ENCODE assay signal across 21 cellular contexts in the genomic region with DNA sequence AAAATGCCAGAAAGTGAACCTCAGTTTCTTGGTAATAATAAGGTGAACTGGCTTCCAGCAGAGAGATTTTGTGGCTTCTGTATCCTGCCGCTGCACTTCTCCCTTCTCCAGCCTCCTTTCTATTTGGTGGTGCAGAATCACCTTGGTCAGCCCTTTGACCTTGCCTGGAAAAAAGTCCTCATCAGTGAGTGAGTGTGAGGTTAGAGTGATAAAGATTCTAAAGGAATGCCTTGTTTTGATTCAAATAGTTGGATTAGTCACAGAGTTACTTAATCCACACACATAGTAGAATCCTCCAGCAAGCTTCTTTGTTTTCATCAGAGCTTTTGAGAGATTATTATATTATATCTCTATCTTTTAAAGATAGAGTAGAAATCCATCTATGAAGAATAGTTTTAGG.
DNase-seq lines count a peak whose midpoint lies in the region; ATAC-seq, FAIRE-seq and TF ChIP-seq lines count a peak whose summit lies in the region.
"Had no signal": no experiment of that assay in that cellular context is flagged by ENCODE, and none has a peak within 500 bp of the region (broad histone marks: within the 10 kb centered on the region; RNA-seq: fewer than 3 reads in every experiment).

No MANE protein-coding gene starts in this region.

- H3K27ac Mint-ChIP-seq in astrocyte (ENCODE audit: unreplicated experiment) (no peak overlapping the region), natural killer cell (no peak overlapping the region)
- H3K27ac Mint-ChIP-seq: activated naive CD8-positive, alpha-beta T cell; naive B cell had no signal

- ATAC-seq in HG02571 (IDR thresholded peaks at IDR 0.05; ENCODE audit: unreplicated experiment) (no peak), natural killer cell (no peak)

- H3K36me3 ChIP-seq in HAP-1 (replicated peaks) (no peaks in the 10 kb centered on the region), astrocyte (ENCODE audit: insufficient read depth, low read length) (no peaks in the 10 kb centered on the region), kidney epithelial cell (ENCODE audit: control insufficient read depth, insufficient read depth, low read length) (no peaks in the 10 kb centered on the region)
- H3K36me3 ChIP-seq: thyroid gland had no signal

- H3K27me3 Mint-ChIP-seq in astrocyte (ENCODE audit: low read depth, unreplicated experiment) (no peaks in the 10 kb centered on the region), natural killer cell (ENCODE audit: low read depth in 2 of 2) (peaks cover 6 to 7% of the 10 kb centered on the region in 2 donors)
- H3K27me3 Mint-ChIP-seq: naive B cell had no signal

- intact Hi-C loops in natural killer cell (cut with micrococcal nuclease) = no loop called here

- in situ Hi-C loops in HAP-1 (cut with MboI; ENCODE audit: low sequenced_read_pairs) = no loop called here

- no peaks in the 10 kb centered on the region for H4K20me1 ChIP-seq in astrocyte (ENCODE audit: insufficient read depth, low read length)

- CTCF ChIA-PET in AG04449 (lab: Yijun Ruan, JAX) = no interaction called here

- H3K36me3 Mint-ChIP-seq in astrocyte (ENCODE audit: low read depth, unreplicated experiment) = no peaks in the 10 kb centered on the region
- H3K36me3 Mint-ChIP-seq in natural killer cell = no peaks in the 10 kb centered on the region
- H3K36me3 Mint-ChIP-seq: activated naive CD8-positive, alpha-beta T cell; naive B cell had no signal

- DNase-seq in AG04449 (ENCODE audit: low read depth, low spot score) (peak; percentile 29), HAP-1 (ENCODE audit: low spot score in 2 of 2) (peak; percentile 14 to 27), astrocyte (ENCODE audit: low read depth) (peak; percentile 88), kidney epithelial cell (ENCODE audit: low read depth) (peak; percentile 21), T1000 (lab: John Stamatoyannopoulos, UW) (no peak), natural killer cell (no peak), cortex of kidney (lab: John Stamatoyannopoulos, UW) (no peak)
- DNase-seq: ACHN; activated CD4-positive, alpha-beta T cell treated with anti-CD3 and anti-CD28 coated beads, Interleukin-2, amount 50 U/mL, for 1 hour; activated T-cell treated with anti-CD3 and anti-CD28 coated beads, Interleukin-2, amount 50 U/mL, for 1 hour; erythroblast; left ventricle myocardium superior; naive B cell; NCI-H1092; stimulated activated CD8-positive, alpha-beta memory T cell treated with anti-CD3 and anti-CD28 coated beads, Interleukin-4, amount 100 ng/mL, for 48 hours; thyroid gland had no signal

- H3K9ac ChIP-seq in astrocyte (ENCODE audit: low read length) = no peak overlapping the region

- H3K79me2 ChIP-seq in astrocyte (ENCODE audit: insufficient read depth, low read length) = no peaks in the 10 kb centered on the region

- H3K4me3 ChIP-seq in AG04449 (ENCODE audit: low read depth, low read length) (no peak overlapping the region), HAP-1 (no peak overlapping the region), astrocyte (ENCODE audit: insufficient read depth, low read depth, low read length) (no peak overlapping the region), kidney epithelial cell (ENCODE audit: low read depth, low read length) (no peak overlapping the region)
- H3K4me3 ChIP-seq: SK-N-MC, thyroid gland had no signal

- H3K9me3 Mint-ChIP-seq in astrocyte (ENCODE audit: unreplicated experiment) = no peaks in the 10 kb centered on the region
- H3K9me3 Mint-ChIP-seq in natural killer cell = no peaks in the 10 kb centered on the region

- no peaks in the 10 kb centered on the region for H3K27me3 ChIP-seq in HAP-1 (ENCODE audit: low read depth)
- no peaks in the 10 kb centered on the region for H3K27me3 ChIP-seq in astrocyte (ENCODE audit: insufficient read depth, low read length)
- no peaks in the 10 kb centered on the region for H3K27me3 ChIP-seq in kidney epithelial cell (ENCODE audit: control insufficient read depth, insufficient read depth, low read length)
- H3K27me3 ChIP-seq: thyroid gland had no signal

- H3K9me3 ChIP-seq in HAP-1 = no peaks in the 10 kb centered on the region
- H3K9me3 ChIP-seq in astrocyte (ENCODE audit: insufficient read depth, low read depth, low read length) = no peaks in the 10 kb centered on the region
- H3K9me3 ChIP-seq: thyroid gland had no signal

- TF ChIP-seq CTCF in AG04449 (IDR thresholded peaks at IDR 0.05; ENCODE audit: insufficient read depth, low read length, missing control alignments) (no peak), astrocyte (IDR thresholded peaks at IDR 0.05; ENCODE audit: insufficient read depth, low read depth, low read length) (no peak), kidney epithelial cell (IDR thresholded peaks at IDR 0.05; ENCODE audit: insufficient read depth, low read length, poor library complexity, severe bottlenecking) (no peak), natural killer cell (IDR thresholded peaks at IDR 0.05) (no peak)

- H3K4me1 ChIP-seq in HAP-1 = peaks cover 7% of the 10 kb centered on the region
- H3K4me1 ChIP-seq in astrocyte (ENCODE audit: insufficient read depth, low read length) = peaks cover 4% of the 10 kb centered on the region

- H3K4me3 Mint-ChIP-seq in astrocyte (ENCODE audit: unreplicated experiment) (no peak overlapping the region), natural killer cell (no peak overlapping the region)
- H3K4me3 Mint-ChIP-seq: activated naive CD8-positive, alpha-beta T cell; naive B cell had no signal

- no peak overlapping the region for H3K27ac ChIP-seq in astrocyte (ENCODE audit: low read depth, low read length)
- H3K27ac ChIP-seq: SK-N-MC, thyroid gland had no signal

- peaks cover 25% of the 10 kb centered on the region for H3K4me1 Mint-ChIP-seq in astrocyte (ENCODE audit: low read depth, unreplicated experiment)
- peaks cover 14% of the 10 kb centered on the region in 2 donors for H3K4me1 Mint-ChIP-seq in natural killer cell

- no peak overlapping the region for H2AFZ ChIP-seq in astrocyte (ENCODE audit: low read depth, low read length)

- peak; percentile 52 for FAIRE-seq in astrocyte (lab: Jason Lieb, UNC)
- FAIRE-seq: colon, GM18507 had no signal

- peak overlapping the region; percentile 38 for H3K4me2 ChIP-seq in astrocyte (ENCODE audit: low read length)

- POLR2A ChIA-PET in AG04449 (lab: Yijun Ruan, JAX) = no interaction called here

Comparison
In these comparisons a context has a peak if more than half of its experiments do, and no peak if none do; other contexts are left out.
1. DNase-seq: peak in AG04449 (single experiment), HAP-1 (2 of 2), astrocyte (single experiment) and kidney epithelial cell (single experiment); none in T1000 (single experiment), natural killer cell (single experiment) and cortex of kidney (single experiment).